In genomic region chr5:95837492-95837891, GRCh38 we compare ENCODE assay signal across 24 cellular contexts. TPM values are rescaled to one million over a fixed set of nuclear protein-coding genes. Genes with fewer than 3 reads are reported as not detected.
DNase-seq lines count a peak whose midpoint lies in the region; ATAC-seq and TF ChIP-seq lines count a peak whose summit lies in the region.
"Had no signal": no experiment of that assay in that cellular context is flagged by ENCODE, and none has a peak within 500 bp of the region (broad histone marks: within the 10 kb centered on the region; RNA-seq: fewer than 3 reads in every experiment).

No MANE protein-coding gene starts in this region.

- H4K20me1 ChIP-seq in Karpas-422 (ENCODE audit: insufficient read depth, low read depth, low read length) = no peaks in the 10 kb centered on the region

- intact Hi-C loops in activated B cell treated with CpG ODN at 0.5 μM for 24 hours (cut with micrococcal nuclease) = no loop called here

- no peaks in the 10 kb centered on the region for H3K79me2 ChIP-seq in Karpas-422 (ENCODE audit: low read length)

- H3K9me2 ChIP-seq in Karpas-422 (replicated peaks; ENCODE audit: insufficient read depth, low read length) = no peaks in the 10 kb centered on the region

- H3K9ac ChIP-seq in Karpas-422 (ENCODE audit: low read length) = no peak overlapping the region

- no peak overlapping the region for H3K4me3 Mint-ChIP-seq in activated naive CD8-positive, alpha-beta T cell
- no peak overlapping the region for H3K4me3 Mint-ChIP-seq in activated naive CD8-positive, alpha-beta T cell treated with anti-CD3 and anti-CD28 coated beads for 36 hours
- H3K4me3 Mint-ChIP-seq in activated B cell treated with CpG ODN at 0.5 μM for 24 hours = no peak overlapping the region
- H3K4me3 Mint-ChIP-seq in stimulated activated memory B cell treated with anti-CD40 and anti-IgM and Interleukin-4, amounts not matched to agents 10 μg/mL and 1 μg/mL and 100 μg/mL, for 72 hours = no peak overlapping the region
- H3K4me3 Mint-ChIP-seq in effector memory CD8-positive, alpha-beta T cell = no peak overlapping the region
- H3K4me3 Mint-ChIP-seq: activated naive CD4-positive, alpha-beta T cell treated with anti-CD3 and anti-CD28 coated beads, Interleukin-2, amount 10 ng/mL, durations not matched to agents 7 days and 5 days had no signal

- H3K9me3 Mint-ChIP-seq in activated naive CD8-positive, alpha-beta T cell (ENCODE audit: low read depth) = no peaks in the 10 kb centered on the region
- H3K9me3 Mint-ChIP-seq in activated naive CD8-positive, alpha-beta T cell treated with anti-CD3 and anti-CD28 coated beads for 36 hours = no peaks in the 10 kb centered on the region
- no peaks in the 10 kb centered on the region for H3K9me3 Mint-ChIP-seq in activated B cell treated with CpG ODN at 0.5 μM for 24 hours
- H3K9me3 Mint-ChIP-seq in stimulated activated memory B cell treated with anti-CD40 and anti-IgM and Interleukin-4, amounts not matched to agents 10 μg/mL and 1 μg/mL and 100 μg/mL, for 72 hours = no peaks in the 10 kb centered on the region
- H3K9me3 Mint-ChIP-seq in effector memory CD8-positive, alpha-beta T cell = no peaks in the 10 kb centered on the region
- H3K9me3 Mint-ChIP-seq: activated naive CD4-positive, alpha-beta T cell treated with anti-CD3 and anti-CD28 coated beads, Interleukin-2, amount 10 ng/mL, durations not matched to agents 7 days and 5 days had no signal

- H3K4me1 ChIP-seq in Karpas-422 (ENCODE audit: low read length) = peaks cover 30% of the 10 kb centered on the region
- H3K4me1 ChIP-seq: BE2C had no signal

- H3K4me2 ChIP-seq in Karpas-422 (ENCODE audit: low read depth, low read length, poor library complexity, severe bottlenecking) = no peak overlapping the region

- POLR2A ChIA-PET in activated B cell treated with CpG ODN at 0.5 μM for 24 hours (lab: Charles Lee) = interaction anchor here (9.0 kb wide), 1 partner anchor 16 kb away, joined by 233 read pairs; the partner anchor contains the start of gene GLRX

- H3K36me3 Mint-ChIP-seq in activated naive CD8-positive, alpha-beta T cell = no peaks in the 10 kb centered on the region
- H3K36me3 Mint-ChIP-seq in activated naive CD8-positive, alpha-beta T cell treated with anti-CD3 and anti-CD28 coated beads for 36 hours = no peaks in the 10 kb centered on the region
- H3K36me3 Mint-ChIP-seq in activated B cell treated with CpG ODN at 0.5 μM for 24 hours (ENCODE audit: low read depth) = no peaks in the 10 kb centered on the region
- no peaks in the 10 kb centered on the region for H3K36me3 Mint-ChIP-seq in stimulated activated memory B cell treated with anti-CD40 and anti-IgM and Interleukin-4, amounts not matched to agents 10 μg/mL and 1 μg/mL and 100 μg/mL, for 72 hours
- H3K36me3 Mint-ChIP-seq in effector memory CD8-positive, alpha-beta T cell (ENCODE audit: insufficient read depth) = peaks cover 8% of the 10 kb centered on the region
- H3K36me3 Mint-ChIP-seq: activated naive CD4-positive, alpha-beta T cell treated with anti-CD3 and anti-CD28 coated beads, Interleukin-2, amount 10 ng/mL, durations not matched to agents 7 days and 5 days had no signal

- H2AFZ ChIP-seq in Karpas-422 (ENCODE audit: low read length) = no peak overlapping the region

- no peaks in the 10 kb centered on the region for H3K36me3 ChIP-seq in Karpas-422 (ENCODE audit: insufficient read depth, low read length)
- H3K36me3 ChIP-seq: BE2C, left lung had no signal

- H3K27me3 ChIP-seq in Karpas-422 (ENCODE audit: low read length) = no peaks in the 10 kb centered on the region
- H3K27me3 ChIP-seq: BE2C, left lung had no signal

- peak overlapping the region; percentile 68 for H3K27ac ChIP-seq in epithelial cell of prostate
- H3K27ac ChIP-seq in Karpas-422 (ENCODE audit: low read length) = no peak overlapping the region

- H3K27ac Mint-ChIP-seq in activated naive CD8-positive, alpha-beta T cell = peak overlapping the region; percentile 88
- no peak overlapping the region for H3K27ac Mint-ChIP-seq in activated naive CD8-positive, alpha-beta T cell treated with anti-CD3 and anti-CD28 coated beads for 36 hours
- H3K27ac Mint-ChIP-seq in activated B cell treated with CpG ODN at 0.5 μM for 24 hours = peak overlapping the region; percentile 70
- H3K27ac Mint-ChIP-seq in stimulated activated memory B cell treated with anti-CD40 and anti-IgM and Interleukin-4, amounts not matched to agents 10 μg/mL and 1 μg/mL and 100 μg/mL, for 72 hours = peak overlapping the region; percentile 76
- H3K27ac Mint-ChIP-seq in effector memory CD8-positive, alpha-beta T cell = peak overlapping the region in 1 of 2 donors; percentile 96
- H3K27ac Mint-ChIP-seq: activated naive CD4-positive, alpha-beta T cell treated with anti-CD3 and anti-CD28 coated beads, Interleukin-2, amount 10 ng/mL, durations not matched to agents 7 days and 5 days had no signal

- peaks cover 48% of the 10 kb centered on the region for H3K4me1 Mint-ChIP-seq in activated naive CD8-positive, alpha-beta T cell (ENCODE audit: low read depth)
- H3K4me1 Mint-ChIP-seq in activated naive CD8-positive, alpha-beta T cell treated with anti-CD3 and anti-CD28 coated beads for 36 hours = peaks cover 50% of the 10 kb centered on the region
- H3K4me1 Mint-ChIP-seq in activated B cell treated with CpG ODN at 0.5 μM for 24 hours = peaks cover 61% of the 10 kb centered on the region
- H3K4me1 Mint-ChIP-seq in stimulated activated memory B cell treated with anti-CD40 and anti-IgM and Interleukin-4, amounts not matched to agents 10 μg/mL and 1 μg/mL and 100 μg/mL, for 72 hours = peaks cover 59% of the 10 kb centered on the region
- H3K4me1 Mint-ChIP-seq in effector memory CD8-positive, alpha-beta T cell (ENCODE audit: low read depth in 2 of 2) = peaks cover 29 to 41% of the 10 kb centered on the region in 2 donors

- H3K9me3 ChIP-seq in Karpas-422 (ENCODE audit: low read length) = no peaks in the 10 kb centered on the region
- H3K9me3 ChIP-seq: BE2C, left lung had no signal

- ATAC-seq in activated B cell treated with CpG ODN at 0.5 μM for 24 hours (ENCODE audit: low read depth) = no peak
- ATAC-seq in stimulated activated memory B cell treated with anti-CD40 and anti-IgM and Interleukin-4, amounts not matched to agents 10 μg/mL and 1 μg/mL and 100 μg/mL, for 72 hours = no peak
- no peak for ATAC-seq in effector memory CD8-positive, alpha-beta T cell (replicated peaks)
- ATAC-seq: HCT116, left lung, Right ventricle myocardium inferior, sciatic nerve, SK-N-SH treated with all-trans-retinoic acid at 6 μM for 48 hours had no signal

- no peak for TF ChIP-seq CTCF in activated B cell treated with CpG ODN at 0.5 μM for 24 hours (IDR thresholded peaks at IDR 0.05)

- CTCF ChIA-PET in activated B cell treated with CpG ODN at 0.5 μM for 24 hours (lab: Charles Lee) = interaction anchor here (17.6 kb wide), 1 partner anchor 54 kb away, joined by 389 read pairs; no protein-coding TSS in a partner anchor

- H3K4me3 ChIP-seq in Karpas-422 (ENCODE audit: low read length) = no peak overlapping the region
- H3K4me3 ChIP-seq: coronary artery, left lung had no signal

- DNase-seq in activated naive CD8-positive, alpha-beta T cell treated with anti-CD3 and anti-CD28 coated beads for 36 hours = no peak
- no peak for DNase-seq in activated B cell treated with CpG ODN at 0.5 μM for 24 hours
- DNase-seq in epithelial cell of prostate (ENCODE audit: low read depth, low spot score) = no peak
- DNase-seq in effector memory CD8-positive, alpha-beta T cell = no peak
- DNase-seq in Kasumi-1 (lab: John Stamatoyannopoulos, UW) = no peak
- DNase-seq in Karpas-422 = no peak
- DNase-seq: activated CD4-positive, CD25-positive, alpha-beta regulatory T cell treated with anti-CD3 and anti-CD28 coated beads, Interleukin-2, amount 50 U/mL, for 72 hours; activated naive CD4-positive, alpha-beta T cell treated with anti-CD3 and anti-CD28 coated beads, Interleukin-2, amount 10 ng/mL, durations not matched to agents 7 days and 5 days; BE2C; COR-L47; effector memory CD4-positive, alpha-beta T cell; erythroblast; left lung; MV-4-11; NCI-H1436 treated with DMSO at 0.1 percent for 48 hours; stimulated activated CD4-positive, alpha-beta T cell treated with anti-CD3 and anti-CD28 coated beads, Interleukin-4, amount 100 ng/mL, for 1 hour; trophoblast cell had no signal

- H3K27me3 Mint-ChIP-seq in activated naive CD8-positive, alpha-beta T cell = no peaks in the 10 kb centered on the region
- no peaks in the 10 kb centered on the region for H3K27me3 Mint-ChIP-seq in activated naive CD8-positive, alpha-beta T cell treated with anti-CD3 and anti-CD28 coated beads for 36 hours
- H3K27me3 Mint-ChIP-seq in activated B cell treated with CpG ODN at 0.5 μM for 24 hours = no peaks in the 10 kb centered on the region
- no peaks in the 10 kb centered on the region for H3K27me3 Mint-ChIP-seq in stimulated activated memory B cell treated with anti-CD40 and anti-IgM and Interleukin-4, amounts not matched to agents 10 μg/mL and 1 μg/mL and 100 μg/mL, for 72 hours
- H3K27me3 Mint-ChIP-seq in effector memory CD8-positive, alpha-beta T cell = no peaks in the 10 kb centered on the region
- H3K27me3 Mint-ChIP-seq: activated naive CD4-positive, alpha-beta T cell treated with anti-CD3 and anti-CD28 coated beads, Interleukin-2, amount 10 ng/mL, durations not matched to agents 7 days and 5 days had no signal

RNA-seq across cellular contexts. Expression of gene GLRX, which starts 15.0 kb away (rescaled TPM):
- total RNA-seq in activated naive CD8-positive, alpha-beta T cell treated with anti-CD3 and anti-CD28 coated beads for 36 hours = 10 to 100 TPM; 26.4 to 29.5 TPM
- total RNA-seq in activated B cell treated with CpG ODN at 0.5 μM for 24 hours = 55.4 and 60.2 TPM in 2 replicates
- total RNA-seq in Karpas-422 (2014; rRNA removed; shearing (Covaris generic); ENCODE audit: low replicate concordance) = 16.3 and 18.0 TPM in 2 replicates
